In genomic region chr6:161976569-161976968, GRCh38 we compare ENCODE assay signal across 20 cellular contexts.
A peak's percentile ranks its signal among the peaks of the same experiment; 100 is the strongest.
DNase-seq lines count a peak whose midpoint lies in the region; ATAC-seq, FAIRE-seq and TF ChIP-seq lines count a peak whose summit lies in the region.
"Had no signal": no experiment of that assay in that cellular context is flagged by ENCODE, and none has a peak within 500 bp of the region (broad histone marks: within the 10 kb centered on the region; RNA-seq: fewer than 3 reads in every experiment).

No MANE protein-coding gene starts in this region.

- no peak overlapping the region for H2BK120ac ChIP-seq in IMR-90 (ENCODE audit: low read depth, low read length)

- H3K27me3 ChIP-seq in IMR-90 (ENCODE audit: control insufficient read depth, insufficient read depth, low read length) (no peaks in the 10 kb centered on the region), parathyroid adenoma (ENCODE audit: control insufficient read depth, insufficient read depth, low read length) (no peaks in the 10 kb centered on the region)
- H3K27me3 ChIP-seq: BE2C, BLaER1 had no signal

- no peak for ATAC-seq in IMR-90 (ENCODE audit: low read depth)

- H3K36me3 ChIP-seq in IMR-90 (ENCODE audit: control insufficient read depth, insufficient read depth, low read length) (no peaks in the 10 kb centered on the region), parathyroid adenoma (ENCODE audit: control insufficient read depth, insufficient read depth, low read length) (no peaks in the 10 kb centered on the region)
- H3K36me3 ChIP-seq: BE2C, BLaER1 had no signal

- H3K18ac ChIP-seq in IMR-90 (ENCODE audit: low read depth, low read length): no peak overlapping the region

- H3K9me3 ChIP-seq in IMR-90 (ENCODE audit: control insufficient read depth, insufficient read depth, low read length): peaks cover 28% of the 10 kb centered on the region
- no peaks in the 10 kb centered on the region for H3K9me3 ChIP-seq in parathyroid adenoma (ENCODE audit: control insufficient read depth, low read length)
- H3K9me3 ChIP-seq: BE2C had no signal

- H3K4me2 ChIP-seq in IMR-90 (ENCODE audit: low read depth, low read length): no peak overlapping the region
- no peak overlapping the region for H3K4me2 ChIP-seq in parathyroid adenoma (ENCODE audit: low read length)
- H3K4me2 ChIP-seq: BLaER1 had no signal

- no peaks in the 10 kb centered on the region for H3K9me1 ChIP-seq in IMR-90 (ENCODE audit: insufficient read depth, low read length)

- H2AK5ac ChIP-seq in IMR-90 (ENCODE audit: low read depth, low read length): no peak overlapping the region

- no peak overlapping the region for H3K27ac ChIP-seq in IMR-90 (ENCODE audit: insufficient read depth, low read length)
- peak overlapping the region; percentile 81 for H3K27ac ChIP-seq in parathyroid adenoma
- H3K27ac ChIP-seq: BLaER1 had no signal

- H3K9ac ChIP-seq in IMR-90 (ENCODE audit: low read depth, low read length) (no peak overlapping the region), parathyroid adenoma (no peak overlapping the region)
- H3K9ac ChIP-seq: BLaER1 had no signal

- no peak overlapping the region for H3K23ac ChIP-seq in IMR-90 (ENCODE audit: low read depth, low read length)

- dilution Hi-C loops in IMR-90 (cut with HindIII; ENCODE audit: low sequenced_read_pairs, unreplicated experiment): no loop called here

- no peak overlapping the region for H3K4ac ChIP-seq in IMR-90 (ENCODE audit: low read depth, low read length)

- H3K4me3 ChIP-seq in IMR-90 (ENCODE audit: insufficient read depth, low read depth, low read length) (no peak overlapping the region), parathyroid adenoma (ENCODE audit: low read depth, low read length) (no peak overlapping the region)
- H3K4me3 ChIP-seq: BLaER1 had no signal

- H2AK9ac ChIP-seq in IMR-90 (replicated peaks; ENCODE audit: low read depth, low read length, poor library complexity): no peak overlapping the region

- no peak overlapping the region for H3K56ac ChIP-seq in IMR-90 (ENCODE audit: extremely low read depth, insufficient read depth, low read length)

- no peak overlapping the region for H2BK20ac ChIP-seq in IMR-90 (ENCODE audit: low read depth, low read length)

- no peak overlapping the region for H2BK5ac ChIP-seq in IMR-90 (ENCODE audit: low read depth, low read length, poor library complexity, severe bottlenecking)

- H2BK15ac ChIP-seq in IMR-90 (ENCODE audit: low read depth, low read length): no peak overlapping the region

- H4K20me1 ChIP-seq in IMR-90 (ENCODE audit: insufficient read depth, low read length): no peaks in the 10 kb centered on the region
- H4K20me1 ChIP-seq: BLaER1 had no signal

- POLR2A ChIA-PET in IMR-90 (lab: Charles Lee; ENCODE audit: unreplicated experiment): no interaction called here

- no CpG with 5 or more reads among the region's 4 CpGs for WGBS in IMR-90 (ENCODE audit: extremely low coverage in 2 of 2, insufficient read length in 1 of 2), 2 experiments

- H4K5ac ChIP-seq in IMR-90 (ENCODE audit: low read depth, low read length): no peak overlapping the region

- H3K4me1 ChIP-seq in IMR-90 (ENCODE audit: control insufficient read depth, insufficient read depth, low read length) (no peaks in the 10 kb centered on the region), parathyroid adenoma (peaks cover 3% of the 10 kb centered on the region)
- H3K4me1 ChIP-seq: BE2C, BLaER1 had no signal

- no TSS peak for BruUV-seq in IMR-90 (replicated peaks; lab: Mats Ljungman, UMichigan)

- in situ Hi-C loops in IMR-90 (cut with MboI; ENCODE audit: low sequenced_read_pairs): no loop called here

- FAIRE-seq in D721Med (lab: Jason Lieb, UNC): no peak
- FAIRE-seq: A204.1, G401.6, GM12891, GM19239 had no signal

- no peaks in the 10 kb centered on the region for H3K79me2 ChIP-seq in parathyroid adenoma

- intact Hi-C loops in IMR-90 (cut with micrococcal nuclease): no loop called here

- no peaks in the 10 kb centered on the region for H3K79me1 ChIP-seq in IMR-90 (ENCODE audit: low read depth in 1 of 2, low read length in 2 of 2)

- H2AFZ ChIP-seq in IMR-90 (replicated peaks; ENCODE audit: low read length, poor library complexity): no peak overlapping the region
- peak overlapping the region; percentile 48 for H2AFZ ChIP-seq in parathyroid adenoma

- no peak overlapping the region for H4K91ac ChIP-seq in IMR-90 (ENCODE audit: insufficient read depth, low read depth, low read length)

- no peak overlapping the region for H3K14ac ChIP-seq in IMR-90 (replicated peaks; ENCODE audit: low read depth, low read length)

- H4K8ac ChIP-seq in IMR-90 (ENCODE audit: low read depth in 2 of 2, low read length in 2 of 2): no peak overlapping the region

- TF ChIP-seq POLR2A in IMR-90 (IDR thresholded peaks at IDR 0.05; ENCODE audit: low read depth, low read length): no peak

- no peak for TF ChIP-seq RAD21 in IMR-90 (IDR thresholded peaks at IDR 0.05; ENCODE audit: low read length)

- no peak for DNase-seq in IMR-90
- DNase-seq in RPMI8226: peak; percentile 29
- DNase-seq in cerebellar cortex (ENCODE audit: low spot score): no peak
- no peak for DNase-seq in D721Med (ENCODE audit: insufficient read length, low spot score)
- DNase-seq: 8988T; ACHN; BE2C; C1 segment of cervical spinal cord; CD4-positive, alpha-beta memory T cell; CD4-positive, CD25-positive, alpha-beta regulatory T cell; CD8-positive, alpha-beta memory T cell; COR-L47; DMS79 treated with DMSO at 0.1 percent for 48 hours; GF-D8 had no signal

- CTCF ChIA-PET in IMR-90 (lab: Yijun Ruan, JAX): no interaction called here

- no peak for TF ChIP-seq CTCF in IMR-90 (conservative IDR thresholded peaks at IDR 0.05; ENCODE audit: low read depth, low read length)
- TF ChIP-seq CTCF in parathyroid adenoma (IDR thresholded peaks at IDR 0.05): no peak
- TF ChIP-seq CTCF in D721Med (IDR thresholded peaks at IDR 0.05; ENCODE audit: insufficient read depth, missing control alignments): no peak

TF ChIP-seq in IMR-90, 13 proteins besides CTCF, POLR2A, EP300 and RAD21:
- no peak for TF ChIP-seq MAZ (IDR thresholded peaks at IDR 0.05; ENCODE audit: borderline replicate concordance, low read depth, low read length)
- no peak for TF ChIP-seq SMC3 (IDR thresholded peaks at IDR 0.05; ENCODE audit: low read depth, low read length)
- no peak for TF ChIP-seq ELK1 (IDR thresholded peaks at IDR 0.05; ENCODE audit: borderline replicate concordance, low read depth, low read length)
- TF ChIP-seq NFE2L2 (IDR thresholded peaks at IDR 0.05; ENCODE audit: low read depth, low read length): no peak
- TF ChIP-seq MAFK (IDR thresholded peaks at IDR 0.05; ENCODE audit: low read depth, low read length): peak; percentile 35; the same call in 1 of the 2 replicates
